Comparison of ENCODE assay signal across 2 cellular contexts in genomic region chr12:51186465-51186864, GRCh38.
TF ChIP-seq lines count a peak whose summit lies in the region.

No MANE protein-coding gene starts in this region.

TF ChIP-seq in HepG2, 621 proteins besides CTCF, POLR2A, EP300 and RAD21 (continues in another document):
- TF ChIP-seq ZNF709 (CRISPR knock-in tag; IDR thresholded peaks at IDR 0.05) (no peak), AFF4 (CRISPR knock-in tag; IDR thresholded peaks at IDR 0.05) (no peak), ELF1 (CRISPR knock-in tag; IDR thresholded peaks at IDR 0.05) (peak; percentile 55; the same call in 1 of the 2 replicates), EED (CRISPR knock-in tag; IDR thresholded peaks at IDR 0.05) (no peak), GATAD1 (CRISPR knock-in tag; IDR thresholded peaks at IDR 0.05) (no peak), ZNF142 (CRISPR knock-in tag; IDR thresholded peaks at IDR 0.05) (no peak), SIX1 (CRISPR knock-in tag; IDR thresholded peaks at IDR 0.05; ENCODE audit: borderline replicate concordance) (no peak), PRDM10 (CRISPR knock-in tag; IDR thresholded peaks at IDR 0.05; ENCODE audit: low read depth) (peak; percentile 95), ZNF878 (CRISPR knock-in tag; IDR thresholded peaks at IDR 0.05) (no peak), SNAPC2 (CRISPR knock-in tag; IDR thresholded peaks at IDR 0.05) (no peak)

TF ChIP-seq in WTC11, 78 proteins besides CTCF, POLR2A, EP300 and RAD21:
- no peak for TF ChIP-seq ZNF317 (CRISPR knock-in tag; IDR thresholded peaks at IDR 0.05; ENCODE audit: borderline replicate concordance, low read depth)
- TF ChIP-seq ZMAT4 (CRISPR knock-in tag; IDR thresholded peaks at IDR 0.05): no peak
- no peak for TF ChIP-seq NR3C1 (CRISPR knock-in tag; conservative IDR thresholded peaks at IDR 0.05; ENCODE audit: low read depth)
- TF ChIP-seq JUN (CRISPR knock-in tag; IDR thresholded peaks at IDR 0.05): no peak
- no peak for TF ChIP-seq HMGA2 (CRISPR knock-in tag; IDR thresholded peaks at IDR 0.05)
- TF ChIP-seq NR2C2 (CRISPR knock-in tag; IDR thresholded peaks at IDR 0.05): no peak
- no peak for TF ChIP-seq NFE2L1 (CRISPR knock-in tag; IDR thresholded peaks at IDR 0.05)
- TF ChIP-seq USF1 (CRISPR knock-in tag; IDR thresholded peaks at IDR 0.05): no peak
- no peak for TF ChIP-seq ZNF532 (CRISPR knock-in tag; IDR thresholded peaks at IDR 0.05; ENCODE audit: borderline replicate concordance)
- no peak for TF ChIP-seq ATF2 (CRISPR knock-in tag; IDR thresholded peaks at IDR 0.05; ENCODE audit: borderline replicate concordance, low read depth)
- TF ChIP-seq NFYB (CRISPR knock-in tag; conservative IDR thresholded peaks at IDR 0.05; ENCODE audit: low read depth): no peak
- no peak for TF ChIP-seq FOXP4 (CRISPR knock-in tag; IDR thresholded peaks at IDR 0.05)
- no peak for TF ChIP-seq GABPB1 (CRISPR knock-in tag; IDR thresholded peaks at IDR 0.05)
- no peak for TF ChIP-seq ZNF671 (CRISPR knock-in tag; IDR thresholded peaks at IDR 0.05)
- TF ChIP-seq CREB1 (CRISPR knock-in tag; IDR thresholded peaks at IDR 0.05): no peak
- no peak for TF ChIP-seq ZNF396 (CRISPR knock-in tag; IDR thresholded peaks at IDR 0.05; ENCODE audit: borderline replicate concordance)
- no peak for TF ChIP-seq FOXJ3 (CRISPR knock-in tag; IDR thresholded peaks at IDR 0.05; ENCODE audit: borderline replicate concordance)
- no peak for TF ChIP-seq EMX1 (CRISPR knock-in tag; IDR thresholded peaks at IDR 0.05)
